Comparison of ENCODE assay signal across 31 cellular contexts in genomic region chrX:27815209-27815608, GRCh38. TPM values are rescaled to one million over a fixed set of nuclear protein-coding genes. Genes with fewer than 3 reads are reported as not detected.
A peak's percentile ranks its signal among the peaks of the same experiment; 100 is the strongest.
DNase-seq lines count a peak whose midpoint lies in the region; ATAC-seq, FAIRE-seq and TF ChIP-seq lines count a peak whose summit lies in the region.
"Had no signal": no experiment of that assay in that cellular context is flagged by ENCODE, and none has a peak within 500 bp of the region (broad histone marks: within the 10 kb centered on the region; RNA-seq: fewer than 3 reads in every experiment).

No MANE protein-coding gene starts in this region.

- no peak for TF ChIP-seq RAD21 in HCT116 (IDR thresholded peaks at IDR 0.05; ENCODE audit: low read depth)

- DNase-seq in HCT116 (ENCODE audit: low read depth, low spot score) (peak; percentile 3), RWPE1 (ENCODE audit: low spot score) (peak; percentile 4), kidney tubule cell (ENCODE audit: low spot score) (peak; percentile 74), epidermal melanocyte (ENCODE audit: insufficient read length, low spot score) (no peak), RPMI8226 (no peak)
- DNase-seq: activated naive CD4-positive, alpha-beta T cell treated with anti-CD3 and anti-CD28 coated beads, Interleukin-2, amount 50 U/mL, for 16 hours; activated T-cell treated with anti-CD3 and anti-CD28 coated beads, Interleukin-2, amount 50 U/mL, for 72 hours; body of pancreas; CD8-positive, alpha-beta T cell; DMS79; foreskin melanocyte; HCEC 1CT; hypothalamus; Kasumi-1; kidney; NCI-H2081 treated with DMSO at 0.1 percent for 48 hours; NCI-H446 treated with DMSO at 0.1 percent for 48 hours; OCI-M1; psoas muscle; SIG-M5; stimulated activated CD4-positive, alpha-beta T cell treated with anti-CD3 and anti-CD28 coated beads, Interleukin-1b, Interleukin-23, amount 100 ng/mL, for 48 hours; T-cell had no signal

- peak; percentile 47; the same call in 1 of the 2 replicates for ATAC-seq in HCT116
- ATAC-seq in HG03565 (IDR thresholded peaks at IDR 0.05; ENCODE audit: unreplicated experiment), result no peak
- no peak for ATAC-seq in HG03135 (IDR thresholded peaks at IDR 0.05; ENCODE audit: unreplicated experiment)
- ATAC-seq: activated T-cell treated with anti-CD3 and anti-CD28 coated beads, Interleukin-2, amount 50 U/mL, for 72 hours; body of pancreas; CD8-positive, alpha-beta T cell; psoas muscle; stimulated activated memory B cell treated with anti-CD40 and anti-IgM and Interleukin-4, amounts not matched to agents 10 μg/mL and 1 μg/mL and 100 μg/mL, for 72 hours; T-cell had no signal

- peaks cover 0 to 8% of the 10 kb centered on the region in 2 experiments; a peak in 3 of 4 replicates for H3K4me1 ChIP-seq in HCT116 (ENCODE audit: control insufficient read depth in 1 of 2, insufficient read depth in 2 of 2, low read length in 2 of 2)
- H3K4me1 ChIP-seq: body of pancreas, psoas muscle, suprapubic skin, vagina had no signal

- no peak overlapping the region for H2AFZ ChIP-seq in HCT116 (ENCODE audit: low read depth, low read length, poor library complexity, severe bottlenecking)

- H4K20me1 ChIP-seq in HCT116 (ENCODE audit: insufficient read depth), result no peaks in the 10 kb centered on the region

- peak; percentile 68 for FAIRE-seq in colon (lab: Jason Lieb, UNC)
- FAIRE-seq: kidney, TTC549 had no signal

- no peak overlapping the region for H3K4me3 ChIP-seq in HCT116 (replicated peaks in 1 of 2; ENCODE audit: low read depth in 1 of 2, low read length in 2 of 2)
- H3K4me3 ChIP-seq: body of pancreas, psoas muscle, skin epidermis, suprapubic skin, vagina had no signal

- no peaks in the 10 kb centered on the region for H3K36me3 ChIP-seq in HCT116 (ENCODE audit: control insufficient read depth in 1 of 2, insufficient read depth in 2 of 2, low read length in 2 of 2)
- H3K36me3 ChIP-seq: suprapubic skin, vagina had no signal

- TF ChIP-seq CTCF in HCT116 (IDR thresholded peaks at IDR 0.05 in 2 of 3, conservative IDR thresholded peaks at IDR 0.05 in 1 of 3; ENCODE audit: borderline replicate concordance in 1 of 3, insufficient read depth in 1 of 3, low read depth in 2 of 3, low read length in 2 of 3) (no peak), RWPE1 (conservative IDR thresholded peaks at IDR 0.05; ENCODE audit: low read depth) (no peak)

- H3K9me3 ChIP-seq in HCT116 (ENCODE audit: control insufficient read depth in 1 of 2, insufficient read depth in 1 of 2, low read depth in 1 of 2, low read length in 2 of 2), result no peaks in the 10 kb centered on the region
- H3K9me3 ChIP-seq: body of pancreas, psoas muscle, suprapubic skin, vagina had no signal

- no peak overlapping the region for H3K4me2 ChIP-seq in HCT116 (ENCODE audit: low read length)

- H3K9ac ChIP-seq in HCT116 (ENCODE audit: low read length), result no peak overlapping the region

- H3K27ac ChIP-seq in HCT116 (ENCODE audit: low read depth, low read length) (no peak overlapping the region), RWPE1 (no peak overlapping the region)
- H3K27ac ChIP-seq: body of pancreas, psoas muscle, skin epidermis, suprapubic skin, vagina had no signal

- no peaks in the 10 kb centered on the region for H3K9me2 ChIP-seq in HCT116 (ENCODE audit: insufficient read depth)

- H3K79me2 ChIP-seq in HCT116 (ENCODE audit: insufficient read depth, low read length), result no peaks in the 10 kb centered on the region

- CTCF ChIA-PET in HCT116 (lab: Charles Lee) (no interaction called here), RWPE1 (lab: Yijun Ruan, JAX) (no interaction called here)

- TF ChIP-seq POLR2A in HCT116 (IDR thresholded peaks at IDR 0.05; ENCODE audit: borderline replicate concordance, extremely low read depth, insufficient read depth, insufficient read length), result no peak

- RAD21 ChIA-PET in HCT116 (lab: Charles Lee; ENCODE audit: low non-redundant PET in 1 of 2, low total read pairs in 2 of 2, uncharacterized antibody in 2 of 2, unreplicated experiment in 2 of 2), result no interaction called here

- H3K27me3 ChIP-seq in HCT116 (ENCODE audit: insufficient read depth, low read length), result no peaks in the 10 kb centered on the region
- H3K27me3 ChIP-seq: body of pancreas, suprapubic skin, vagina had no signal

- no TSS peak for BruUV-seq in HCT116 (replicated peaks; lab: Mats Ljungman, UMichigan)

- intact Hi-C loops in HCT116 (cut with micrococcal nuclease), result no loop called here

- POLR2A ChIA-PET in HCT116 (lab: Charles Lee), result no interaction called here
- POLR2A ChIA-PET in RWPE1 (lab: Yijun Ruan, JAX; ENCODE audit: low non-redundant PET), result no interaction called here

TF ChIP-seq in HCT116, 20 proteins besides CTCF, POLR2A, EP300 and RAD21:
- TF ChIP-seq POLR2AphosphoS5 (IDR thresholded peaks at IDR 0.05; ENCODE audit: low read depth, low read length) (no peak), ATF3 (IDR thresholded peaks at IDR 0.05) (no peak), EZH2 (IDR thresholded peaks at IDR 0.05) (no peak), MAX (IDR thresholded peaks at IDR 0.05) (no peak), JUND (IDR thresholded peaks at IDR 0.05) (no peak), TCF7L2 (IDR thresholded peaks at IDR 0.05; ENCODE audit: borderline replicate concordance, extremely low read depth, insufficient read depth, insufficient read length) (no peak), EGR1 (IDR thresholded peaks at IDR 0.05; ENCODE audit: low read depth) (no peak), SIN3A (IDR thresholded peaks at IDR 0.05; ENCODE audit: low read depth) (no peak), CEBPB (IDR thresholded peaks at IDR 0.05; ENCODE audit: low read depth) (no peak), SRF (IDR thresholded peaks at IDR 0.05; ENCODE audit: low read depth) (no peak), CBX3 (IDR thresholded peaks at IDR 0.05; ENCODE audit: low read depth) (no peak), ZBTB33 (IDR thresholded peaks at IDR 0.05; ENCODE audit: extremely low read depth, insufficient replicate concordance, low read length) (no peak), FOSL1 (IDR thresholded peaks at IDR 0.05; ENCODE audit: low read depth) (no peak; the same call in 1 of the 2 replicates), ELF1 (IDR thresholded peaks at IDR 0.05; ENCODE audit: borderline replicate concordance, low read depth) (no peak), YY1 (IDR thresholded peaks at IDR 0.05; ENCODE audit: extremely low read depth, insufficient replicate concordance, low read depth, low read length) (no peak), EZH2phosphoT487 (IDR thresholded peaks at IDR 0.05; ENCODE audit: borderline replicate concordance) (no peak), ZFX (IDR thresholded peaks at IDR 0.05) (no peak), REST (IDR thresholded peaks at IDR 0.05; ENCODE audit: low read depth) (no peak), SP1 (IDR thresholded peaks at IDR 0.05; ENCODE audit: low read depth) (no peak)

RNA-seq across cellular contexts. Expression of gene MAGEB10, which starts 7.4 kb away (rescaled TPM):
- not detected for total RNA-seq in HCT116 (2021; ENCODE audit: unreplicated experiment)
- polyA plus RNA-seq in HCT116 (2012), result not detected in 2 replicates
- total RNA-seq: activated CD8-positive, alpha-beta memory T cell treated with anti-CD3 and anti-CD28 coated beads for 36 hours; activated T-cell treated with anti-CD3 and anti-CD28 coated beads, Interleukin-2, amount 50 U/mL, for 72 hours; body of pancreas; CD8-positive, alpha-beta T cell; kidney; psoas muscle; suprapubic skin; T-cell; vagina had no signal
- polyA plus RNA-seq: psoas muscle had no signal

Comparison
In these comparisons a context has a peak if more than half of its experiments do, and no peak if none do; other contexts are left out.
1. DNase-seq: peak in HCT116 (single experiment), RWPE1 (single experiment) and kidney tubule cell (single experiment); none in epidermal melanocyte (single experiment) and RPMI8226 (single experiment).